ENCODE assay signal across 15 cellular contexts in the genomic region with DNA sequence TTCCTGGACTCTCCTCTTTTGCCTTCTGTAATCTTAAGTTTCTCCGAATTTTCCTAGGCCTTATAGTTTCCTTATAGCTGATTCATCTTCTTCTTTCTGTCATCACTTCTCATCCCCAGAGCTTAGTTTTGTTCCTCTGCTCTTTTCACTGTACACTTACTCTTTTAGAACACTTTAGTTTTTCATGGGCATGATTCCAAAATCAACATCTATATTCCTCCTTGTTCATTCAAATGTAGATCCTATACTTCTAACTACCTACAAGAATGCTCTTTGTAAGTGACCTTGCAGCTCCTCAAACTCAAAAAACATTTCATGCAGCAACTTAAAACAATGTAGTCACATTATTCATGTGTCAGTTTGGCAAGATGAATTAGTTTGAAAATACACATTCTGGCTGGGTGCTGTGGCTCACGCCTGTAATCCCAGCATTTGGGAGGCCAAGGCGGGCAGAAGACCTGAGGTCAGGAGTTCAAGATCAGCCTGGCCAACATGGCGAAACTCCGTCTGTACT. TPM values are rescaled to one million over a fixed set of nuclear protein-coding genes. Genes with fewer than 3 reads are reported as not detected.
A peak's percentile ranks its signal among the peaks of the same experiment; 100 is the strongest.
DNase-seq lines count a peak whose midpoint lies in the region; ATAC-seq and TF ChIP-seq lines count a peak whose summit lies in the region.
"Had no signal": no experiment of that assay in that cellular context is flagged by ENCODE, and none has a peak within 500 bp of the region (broad histone marks: within the 10 kb centered on the region; RNA-seq: fewer than 3 reads in every experiment).

No MANE protein-coding gene starts in this region.

- DNase-seq in AG09309 (ENCODE audit: low read depth) (peak; percentile 2), foreskin fibroblast (peak; percentile 29 to 53)
- no peak for DNase-seq in activated T-helper 2 cell treated with anti-CD3 and anti-CD28 coated beads, Interferon-gamma antibody, Interleukin-2, Interleukin-4, amounts not matched to agents 10 μg/mL and 5 μg/mL and 100 μg/mL, durations not matched to agents 14 hours and 24 hours and 36 hours (ENCODE audit: low spot score)
- DNase-seq in stimulated activated CD4-positive, alpha-beta T cell treated with anti-CD3 and anti-CD28 coated beads, Interleukin-4, amount 100 ng/mL, for 4 hours = no peak
- no peak for DNase-seq in NK-92 treated with Interleukin-12 subunit alpha and Interleukin-12 subunit beta, amount 100 ng/mL, for 24 hours (lab: John Stamatoyannopoulos, UW)
- DNase-seq: activated effector memory CD4-positive, alpha-beta T cell treated with Interleukin-2 at 50 U/mL for 16 hours; effector memory CD4-positive, alpha-beta T cell; gastrocnemius medialis; KG1; NCI-H1694 treated with DMSO at 0.1 percent for 48 hours; NCI-H526 treated with DMSO at 0.1 percent for 48 hours had no signal

- H3K36me3 Mint-ChIP-seq in activated T-helper 2 cell treated with anti-CD3 and anti-CD28 coated beads, Interferon-gamma antibody, Interleukin-2, Interleukin-4, amounts not matched to agents 10 μg/mL and 5 μg/mL and 100 μg/mL, durations not matched to agents 14 hours and 24 hours and 36 hours (ENCODE audit: low read depth) = no peaks in the 10 kb centered on the region
- H3K36me3 Mint-ChIP-seq: brain had no signal

- no peaks in the 10 kb centered on the region for H3K9me3 Mint-ChIP-seq in activated T-helper 2 cell treated with anti-CD3 and anti-CD28 coated beads, Interferon-gamma antibody, Interleukin-2, Interleukin-4, amounts not matched to agents 10 μg/mL and 5 μg/mL and 100 μg/mL, durations not matched to agents 14 hours and 24 hours and 36 hours
- H3K9me3 Mint-ChIP-seq: brain had no signal

- no peak for TF ChIP-seq CTCF in 22Rv1 (IDR thresholded peaks at IDR 0.05)
- TF ChIP-seq CTCF in AG09309 (IDR thresholded peaks at IDR 0.05; ENCODE audit: control insufficient read depth, insufficient read depth, low read depth, low read length, missing control alignments) = no peak
- TF ChIP-seq CTCF in foreskin fibroblast (IDR thresholded peaks at IDR 0.05; ENCODE audit: low read depth, low read length) = no peak

- peak overlapping the region; percentile 29 for H3K27ac ChIP-seq in 22Rv1
- H3K27ac ChIP-seq: gastrocnemius medialis had no signal

- intact Hi-C loops in activated T-helper 2 cell treated with anti-CD3 and anti-CD28 coated beads, Interferon-gamma antibody, Interleukin-2, Interleukin-4, amounts not matched to agents 10 μg/mL and 5 μg/mL and 100 μg/mL, durations not matched to agents 14 hours and 24 hours and 36 hours (cut with micrococcal nuclease) = loop anchor here (5.0 kb wide), 1 partner anchor 44 kb away; no protein-coding TSS in a partner anchor

- peaks cover 21% of the 10 kb centered on the region for H3K4me1 Mint-ChIP-seq in activated T-helper 2 cell treated with anti-CD3 and anti-CD28 coated beads, Interferon-gamma antibody, Interleukin-2, Interleukin-4, amounts not matched to agents 10 μg/mL and 5 μg/mL and 100 μg/mL, durations not matched to agents 14 hours and 24 hours and 36 hours (ENCODE audit: low read depth)
- H3K4me1 Mint-ChIP-seq: brain had no signal

- H3K4me3 ChIP-seq in AG09309 (ENCODE audit: control insufficient read depth, low read depth, low read length) = no peak overlapping the region
- H3K4me3 ChIP-seq in foreskin fibroblast (ENCODE audit: low read depth in 1 of 2, low read length in 2 of 2) = no peak overlapping the region
- H3K4me3 ChIP-seq: gastrocnemius medialis had no signal

- peak overlapping the region; percentile 75 for H3K27ac Mint-ChIP-seq in activated T-helper 2 cell treated with anti-CD3 and anti-CD28 coated beads, Interferon-gamma antibody, Interleukin-2, Interleukin-4, amounts not matched to agents 10 μg/mL and 5 μg/mL and 100 μg/mL, durations not matched to agents 14 hours and 24 hours and 36 hours

- H3K27me3 Mint-ChIP-seq in activated T-helper 2 cell treated with anti-CD3 and anti-CD28 coated beads, Interferon-gamma antibody, Interleukin-2, Interleukin-4, amounts not matched to agents 10 μg/mL and 5 μg/mL and 100 μg/mL, durations not matched to agents 14 hours and 24 hours and 36 hours (ENCODE audit: low read depth) = peaks cover 2% of the 10 kb centered on the region
- H3K27me3 Mint-ChIP-seq: brain had no signal

- ATAC-seq in HG02840 (IDR thresholded peaks at IDR 0.05; ENCODE audit: low FRiP score, unreplicated experiment) = no peak
- ATAC-seq: gastrocnemius medialis, Panc1 had no signal

- no peak overlapping the region for H3K4me3 Mint-ChIP-seq in activated T-helper 2 cell treated with anti-CD3 and anti-CD28 coated beads, Interferon-gamma antibody, Interleukin-2, Interleukin-4, amounts not matched to agents 10 μg/mL and 5 μg/mL and 100 μg/mL, durations not matched to agents 14 hours and 24 hours and 36 hours (ENCODE audit: low read depth)
- H3K4me3 Mint-ChIP-seq: brain had no signal

RNA-seq across cellular contexts. Expression of a gene that starts 13.1 kb away (rescaled TPM):
- not detected in 2 replicates for total RNA-seq in activated T-helper 2 cell treated with anti-CD3 and anti-CD28 coated beads, Interferon-gamma antibody, Interleukin-2, Interleukin-4, amounts not matched to agents 10 μg/mL and 5 μg/mL and 100 μg/mL, durations not matched to agents 14 hours and 24 hours and 36 hours

Comparison
In these comparisons a context has a peak if more than half of its experiments do, and no peak if none do; other contexts are left out.
1. DNase-seq: peak in AG09309 (single experiment) and foreskin fibroblast (2 of 2); none in activated T-helper 2 cell treated with anti-CD3 and anti-CD28 coated beads, Interferon-gamma antibody, Interleukin-2, Interleukin-4, amounts not matched to agents 10 μg/mL and 5 μg/mL and 100 μg/mL, durations not matched to agents 14 hours and 24 hours and 36 hours (single experiment), stimulated activated CD4-positive, alpha-beta T cell treated with anti-CD3 and anti-CD28 coated beads, Interleukin-4, amount 100 ng/mL, for 4 hours (0 of 2) and NK-92 treated with Interleukin-12 subunit alpha and Interleukin-12 subunit beta, amount 100 ng/mL, for 24 hours (single experiment).